ENCODE assay signal across 1 cellular context in the genomic region with DNA sequence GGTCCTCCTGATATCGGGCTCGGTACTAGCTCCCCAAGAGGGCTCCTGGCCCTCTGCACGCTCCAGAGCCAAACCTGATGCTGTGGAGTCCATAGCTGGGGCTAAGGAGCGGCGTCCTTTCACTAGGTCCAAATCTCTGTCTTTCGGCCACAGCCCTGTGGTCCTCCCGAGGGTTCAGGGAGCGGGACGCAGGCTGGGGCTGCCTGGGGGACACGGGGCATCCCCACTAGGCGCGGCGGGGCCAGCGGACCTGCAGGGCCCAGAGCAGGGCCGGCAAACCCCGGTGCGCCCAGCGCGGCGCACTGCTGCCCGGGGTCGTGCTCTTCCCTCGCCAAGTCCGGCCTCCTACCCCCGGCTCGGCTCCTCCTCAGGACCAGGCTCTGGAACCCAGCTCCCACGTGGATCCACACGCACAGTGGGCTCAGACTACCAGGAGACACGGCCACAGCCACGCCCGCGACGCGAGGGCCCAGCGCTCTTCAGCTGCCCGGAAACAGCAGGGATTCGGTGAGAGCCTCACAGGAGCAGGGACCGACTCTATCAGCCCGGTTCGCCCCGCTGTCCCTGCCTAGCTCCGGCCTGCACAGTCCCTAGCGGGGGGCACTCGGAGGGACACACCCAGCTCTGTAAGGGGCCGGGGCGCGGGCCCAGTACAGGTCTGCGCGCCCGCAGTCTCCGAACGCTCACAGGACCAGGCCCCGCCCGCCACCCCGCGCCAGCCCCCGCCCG.
A peak's percentile ranks its signal among the peaks of the same experiment; 100 is the strongest.
TF ChIP-seq lines count a peak whose summit lies in the region.

No MANE protein-coding gene starts in this region.

TF ChIP-seq in K562, 482 proteins besides CTCF, POLR2A, EP300 and RAD21 (continued from another document and continues in another):
- no peak for TF ChIP-seq SMC3 (conservative IDR thresholded peaks at IDR 0.05; ENCODE audit: insufficient read depth, low read depth, low read length)
- TF ChIP-seq KAT2B (IDR thresholded peaks at IDR 0.05; ENCODE audit: low read depth, low read length) = no peak
- TF ChIP-seq RBBP5 (IDR thresholded peaks at IDR 0.05; ENCODE audit: borderline replicate concordance, insufficient read depth, low read length, poor library complexity, severe bottlenecking) = peak; percentile 36
- TF ChIP-seq TCF3 (CRISPR knock-in tag; IDR thresholded peaks at IDR 0.05) = peak; percentile 6; the same call in 1 of the 2 replicates
- TF ChIP-seq, protein P1, sequence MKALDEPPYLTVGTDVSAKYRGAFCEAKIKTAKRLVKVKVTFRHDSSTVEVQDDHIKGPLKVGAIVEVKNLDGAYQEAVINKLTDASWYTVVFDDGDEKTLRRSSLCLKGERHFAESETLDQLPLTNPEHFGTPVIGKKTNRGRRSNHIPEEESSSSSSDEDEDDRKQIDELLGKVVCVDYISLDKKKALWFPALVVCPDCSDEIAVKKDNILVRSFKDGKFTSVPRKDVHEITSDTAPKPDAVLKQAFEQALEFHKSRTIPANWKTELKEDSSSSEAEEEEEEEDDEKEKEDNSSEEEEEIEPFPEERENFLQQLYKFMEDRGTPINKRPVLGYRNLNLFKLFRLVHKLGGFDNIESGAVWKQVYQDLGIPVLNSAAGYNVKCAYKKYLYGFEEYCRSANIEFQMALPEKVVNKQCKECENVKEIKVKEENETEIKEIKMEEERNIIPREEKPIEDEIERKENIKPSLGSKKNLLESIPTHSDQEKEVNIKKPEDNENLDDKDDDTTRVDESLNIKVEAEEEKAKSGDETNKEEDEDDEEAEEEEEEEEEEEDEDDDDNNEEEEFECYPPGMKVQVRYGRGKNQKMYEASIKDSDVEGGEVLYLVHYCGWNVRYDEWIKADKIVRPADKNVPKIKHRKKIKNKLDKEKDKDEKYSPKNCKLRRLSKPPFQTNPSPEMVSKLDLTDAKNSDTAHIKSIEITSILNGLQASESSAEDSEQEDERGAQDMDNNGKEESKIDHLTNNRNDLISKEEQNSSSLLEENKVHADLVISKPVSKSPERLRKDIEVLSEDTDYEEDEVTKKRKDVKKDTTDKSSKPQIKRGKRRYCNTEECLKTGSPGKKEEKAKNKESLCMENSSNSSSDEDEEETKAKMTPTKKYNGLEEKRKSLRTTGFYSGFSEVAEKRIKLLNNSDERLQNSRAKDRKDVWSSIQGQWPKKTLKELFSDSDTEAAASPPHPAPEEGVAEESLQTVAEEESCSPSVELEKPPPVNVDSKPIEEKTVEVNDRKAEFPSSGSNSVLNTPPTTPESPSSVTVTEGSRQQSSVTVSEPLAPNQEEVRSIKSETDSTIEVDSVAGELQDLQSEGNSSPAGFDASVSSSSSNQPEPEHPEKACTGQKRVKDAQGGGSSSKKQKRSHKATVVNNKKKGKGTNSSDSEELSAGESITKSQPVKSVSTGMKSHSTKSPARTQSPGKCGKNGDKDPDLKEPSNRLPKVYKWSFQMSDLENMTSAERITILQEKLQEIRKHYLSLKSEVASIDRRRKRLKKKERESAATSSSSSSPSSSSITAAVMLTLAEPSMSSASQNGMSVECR (CRISPR knock-in tag; IDR thresholded peaks at IDR 0.05) = no peak
- TF ChIP-seq REST (CRISPR knock-in tag; IDR thresholded peaks at IDR 0.05; ENCODE audit: low read depth) = peak; percentile 42; the same call in 1 of the 2 replicates
- TF ChIP-seq ZNF134 (CRISPR knock-in tag; conservative IDR thresholded peaks at IDR 0.05) = no peak
- no peak for TF ChIP-seq KAT8 (IDR thresholded peaks at IDR 0.05; ENCODE audit: low read depth)
- no peak for TF ChIP-seq TAF1 (IDR thresholded peaks at IDR 0.05; ENCODE audit: control insufficient read depth, extremely low read depth, insufficient read depth, low read length, severe bottlenecking)
- no peak for TF ChIP-seq NBN (IDR thresholded peaks at IDR 0.05; ENCODE audit: low read depth)
- TF ChIP-seq, protein P2, sequence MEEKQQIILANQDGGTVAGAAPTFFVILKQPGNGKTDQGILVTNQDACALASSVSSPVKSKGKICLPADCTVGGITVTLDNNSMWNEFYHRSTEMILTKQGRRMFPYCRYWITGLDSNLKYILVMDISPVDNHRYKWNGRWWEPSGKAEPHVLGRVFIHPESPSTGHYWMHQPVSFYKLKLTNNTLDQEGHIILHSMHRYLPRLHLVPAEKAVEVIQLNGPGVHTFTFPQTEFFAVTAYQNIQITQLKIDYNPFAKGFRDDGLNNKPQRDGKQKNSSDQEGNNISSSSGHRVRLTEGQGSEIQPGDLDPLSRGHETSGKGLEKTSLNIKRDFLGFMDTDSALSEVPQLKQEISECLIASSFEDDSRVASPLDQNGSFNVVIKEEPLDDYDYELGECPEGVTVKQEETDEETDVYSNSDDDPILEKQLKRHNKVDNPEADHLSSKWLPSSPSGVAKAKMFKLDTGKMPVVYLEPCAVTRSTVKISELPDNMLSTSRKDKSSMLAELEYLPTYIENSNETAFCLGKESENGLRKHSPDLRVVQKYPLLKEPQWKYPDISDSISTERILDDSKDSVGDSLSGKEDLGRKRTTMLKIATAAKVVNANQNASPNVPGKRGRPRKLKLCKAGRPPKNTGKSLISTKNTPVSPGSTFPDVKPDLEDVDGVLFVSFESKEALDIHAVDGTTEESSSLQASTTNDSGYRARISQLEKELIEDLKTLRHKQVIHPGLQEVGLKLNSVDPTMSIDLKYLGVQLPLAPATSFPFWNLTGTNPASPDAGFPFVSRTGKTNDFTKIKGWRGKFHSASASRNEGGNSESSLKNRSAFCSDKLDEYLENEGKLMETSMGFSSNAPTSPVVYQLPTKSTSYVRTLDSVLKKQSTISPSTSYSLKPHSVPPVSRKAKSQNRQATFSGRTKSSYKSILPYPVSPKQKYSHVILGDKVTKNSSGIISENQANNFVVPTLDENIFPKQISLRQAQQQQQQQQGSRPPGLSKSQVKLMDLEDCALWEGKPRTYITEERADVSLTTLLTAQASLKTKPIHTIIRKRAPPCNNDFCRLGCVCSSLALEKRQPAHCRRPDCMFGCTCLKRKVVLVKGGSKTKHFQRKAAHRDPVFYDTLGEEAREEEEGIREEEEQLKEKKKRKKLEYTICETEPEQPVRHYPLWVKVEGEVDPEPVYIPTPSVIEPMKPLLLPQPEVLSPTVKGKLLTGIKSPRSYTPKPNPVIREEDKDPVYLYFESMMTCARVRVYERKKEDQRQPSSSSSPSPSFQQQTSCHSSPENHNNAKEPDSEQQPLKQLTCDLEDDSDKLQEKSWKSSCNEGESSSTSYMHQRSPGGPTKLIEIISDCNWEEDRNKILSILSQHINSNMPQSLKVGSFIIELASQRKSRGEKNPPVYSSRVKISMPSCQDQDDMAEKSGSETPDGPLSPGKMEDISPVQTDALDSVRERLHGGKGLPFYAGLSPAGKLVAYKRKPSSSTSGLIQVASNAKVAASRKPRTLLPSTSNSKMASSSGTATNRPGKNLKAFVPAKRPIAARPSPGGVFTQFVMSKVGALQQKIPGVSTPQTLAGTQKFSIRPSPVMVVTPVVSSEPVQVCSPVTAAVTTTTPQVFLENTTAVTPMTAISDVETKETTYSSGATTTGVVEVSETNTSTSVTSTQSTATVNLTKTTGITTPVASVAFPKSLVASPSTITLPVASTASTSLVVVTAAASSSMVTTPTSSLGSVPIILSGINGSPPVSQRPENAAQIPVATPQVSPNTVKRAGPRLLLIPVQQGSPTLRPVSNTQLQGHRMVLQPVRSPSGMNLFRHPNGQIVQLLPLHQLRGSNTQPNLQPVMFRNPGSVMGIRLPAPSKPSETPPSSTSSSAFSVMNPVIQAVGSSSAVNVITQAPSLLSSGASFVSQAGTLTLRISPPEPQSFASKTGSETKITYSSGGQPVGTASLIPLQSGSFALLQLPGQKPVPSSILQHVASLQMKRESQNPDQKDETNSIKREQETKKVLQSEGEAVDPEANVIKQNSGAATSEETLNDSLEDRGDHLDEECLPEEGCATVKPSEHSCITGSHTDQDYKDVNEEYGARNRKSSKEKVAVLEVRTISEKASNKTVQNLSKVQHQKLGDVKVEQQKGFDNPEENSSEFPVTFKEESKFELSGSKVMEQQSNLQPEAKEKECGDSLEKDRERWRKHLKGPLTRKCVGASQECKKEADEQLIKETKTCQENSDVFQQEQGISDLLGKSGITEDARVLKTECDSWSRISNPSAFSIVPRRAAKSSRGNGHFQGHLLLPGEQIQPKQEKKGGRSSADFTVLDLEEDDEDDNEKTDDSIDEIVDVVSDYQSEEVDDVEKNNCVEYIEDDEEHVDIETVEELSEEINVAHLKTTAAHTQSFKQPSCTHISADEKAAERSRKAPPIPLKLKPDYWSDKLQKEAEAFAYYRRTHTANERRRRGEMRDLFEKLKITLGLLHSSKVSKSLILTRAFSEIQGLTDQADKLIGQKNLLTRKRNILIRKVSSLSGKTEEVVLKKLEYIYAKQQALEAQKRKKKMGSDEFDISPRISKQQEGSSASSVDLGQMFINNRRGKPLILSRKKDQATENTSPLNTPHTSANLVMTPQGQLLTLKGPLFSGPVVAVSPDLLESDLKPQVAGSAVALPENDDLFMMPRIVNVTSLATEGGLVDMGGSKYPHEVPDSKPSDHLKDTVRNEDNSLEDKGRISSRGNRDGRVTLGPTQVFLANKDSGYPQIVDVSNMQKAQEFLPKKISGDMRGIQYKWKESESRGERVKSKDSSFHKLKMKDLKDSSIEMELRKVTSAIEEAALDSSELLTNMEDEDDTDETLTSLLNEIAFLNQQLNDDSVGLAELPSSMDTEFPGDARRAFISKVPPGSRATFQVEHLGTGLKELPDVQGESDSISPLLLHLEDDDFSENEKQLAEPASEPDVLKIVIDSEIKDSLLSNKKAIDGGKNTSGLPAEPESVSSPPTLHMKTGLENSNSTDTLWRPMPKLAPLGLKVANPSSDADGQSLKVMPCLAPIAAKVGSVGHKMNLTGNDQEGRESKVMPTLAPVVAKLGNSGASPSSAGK (IDR thresholded peaks at IDR 0.05) = peak; percentile 58
- TF ChIP-seq, protein P3, sequence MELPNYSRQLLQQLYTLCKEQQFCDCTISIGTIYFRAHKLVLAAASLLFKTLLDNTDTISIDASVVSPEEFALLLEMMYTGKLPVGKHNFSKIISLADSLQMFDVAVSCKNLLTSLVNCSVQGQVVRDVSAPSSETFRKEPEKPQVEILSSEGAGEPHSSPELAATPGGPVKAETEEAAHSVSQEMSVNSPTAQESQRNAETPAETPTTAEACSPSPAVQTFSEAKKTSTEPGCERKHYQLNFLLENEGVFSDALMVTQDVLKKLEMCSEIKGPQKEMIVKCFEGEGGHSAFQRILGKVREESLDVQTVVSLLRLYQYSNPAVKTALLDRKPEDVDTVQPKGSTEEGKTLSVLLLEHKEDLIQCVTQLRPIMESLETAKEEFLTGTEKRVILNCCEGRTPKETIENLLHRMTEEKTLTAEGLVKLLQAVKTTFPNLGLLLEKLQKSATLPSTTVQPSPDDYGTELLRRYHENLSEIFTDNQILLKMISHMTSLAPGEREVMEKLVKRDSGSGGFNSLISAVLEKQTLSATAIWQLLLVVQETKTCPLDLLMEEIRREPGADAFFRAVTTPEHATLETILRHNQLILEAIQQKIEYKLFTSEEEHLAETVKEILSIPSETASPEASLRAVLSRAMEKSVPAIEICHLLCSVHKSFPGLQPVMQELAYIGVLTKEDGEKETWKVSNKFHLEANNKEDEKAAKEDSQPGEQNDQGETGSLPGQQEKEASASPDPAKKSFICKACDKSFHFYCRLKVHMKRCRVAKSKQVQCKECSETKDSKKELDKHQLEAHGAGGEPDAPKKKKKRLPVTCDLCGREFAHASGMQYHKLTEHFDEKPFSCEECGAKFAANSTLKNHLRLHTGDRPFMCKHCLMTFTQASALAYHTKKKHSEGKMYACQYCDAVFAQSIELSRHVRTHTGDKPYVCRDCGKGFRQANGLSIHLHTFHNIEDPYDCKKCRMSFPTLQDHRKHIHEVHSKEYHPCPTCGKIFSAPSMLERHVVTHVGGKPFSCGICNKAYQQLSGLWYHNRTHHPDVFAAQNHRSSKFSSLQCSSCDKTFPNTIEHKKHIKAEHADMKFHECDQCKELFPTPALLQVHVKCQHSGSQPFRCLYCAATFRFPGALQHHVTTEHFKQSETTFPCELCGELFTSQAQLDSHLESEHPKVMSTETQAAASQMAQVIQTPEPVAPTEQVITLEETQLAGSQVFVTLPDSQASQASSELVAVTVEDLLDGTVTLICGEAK (IDR thresholded peaks at IDR 0.05) = peak; percentile 43
- TF ChIP-seq, protein P3 (CRISPR knock-in tag; IDR thresholded peaks at IDR 0.05) = no peak
- no peak for TF ChIP-seq TEAD1 (CRISPR knock-in tag; IDR thresholded peaks at IDR 0.05)
